Comparison of ENCODE assay signal across 1 cellular context in the genomic region with DNA sequence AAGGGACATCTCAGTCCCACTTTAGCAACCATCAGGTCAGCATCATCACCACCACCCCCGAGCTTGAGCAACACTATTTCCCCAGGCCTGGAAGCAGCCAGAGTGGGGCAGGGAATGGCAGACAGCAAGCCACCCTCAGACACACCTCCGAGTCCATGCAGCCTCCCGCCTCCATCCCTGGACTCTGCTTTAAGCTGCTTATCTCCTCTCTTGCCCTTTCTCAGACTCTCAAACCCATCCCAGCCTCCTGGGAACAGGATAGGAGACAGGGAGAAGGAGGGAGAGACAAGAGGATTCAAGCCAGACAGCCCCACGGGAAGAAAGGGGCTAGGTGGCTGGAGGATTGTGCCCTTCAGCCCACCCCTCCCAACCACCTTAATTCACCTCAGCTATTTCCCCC.
TF ChIP-seq lines count a peak whose summit lies in the region.

No MANE protein-coding gene starts in this region.

TF ChIP-seq in GM23338, 12 proteins besides CTCF, POLR2A, EP300 and RAD21:
- no peak for TF ChIP-seq NANOG (IDR thresholded peaks at IDR 0.05; ENCODE audit: borderline replicate concordance)
- TF ChIP-seq, protein P1, sequence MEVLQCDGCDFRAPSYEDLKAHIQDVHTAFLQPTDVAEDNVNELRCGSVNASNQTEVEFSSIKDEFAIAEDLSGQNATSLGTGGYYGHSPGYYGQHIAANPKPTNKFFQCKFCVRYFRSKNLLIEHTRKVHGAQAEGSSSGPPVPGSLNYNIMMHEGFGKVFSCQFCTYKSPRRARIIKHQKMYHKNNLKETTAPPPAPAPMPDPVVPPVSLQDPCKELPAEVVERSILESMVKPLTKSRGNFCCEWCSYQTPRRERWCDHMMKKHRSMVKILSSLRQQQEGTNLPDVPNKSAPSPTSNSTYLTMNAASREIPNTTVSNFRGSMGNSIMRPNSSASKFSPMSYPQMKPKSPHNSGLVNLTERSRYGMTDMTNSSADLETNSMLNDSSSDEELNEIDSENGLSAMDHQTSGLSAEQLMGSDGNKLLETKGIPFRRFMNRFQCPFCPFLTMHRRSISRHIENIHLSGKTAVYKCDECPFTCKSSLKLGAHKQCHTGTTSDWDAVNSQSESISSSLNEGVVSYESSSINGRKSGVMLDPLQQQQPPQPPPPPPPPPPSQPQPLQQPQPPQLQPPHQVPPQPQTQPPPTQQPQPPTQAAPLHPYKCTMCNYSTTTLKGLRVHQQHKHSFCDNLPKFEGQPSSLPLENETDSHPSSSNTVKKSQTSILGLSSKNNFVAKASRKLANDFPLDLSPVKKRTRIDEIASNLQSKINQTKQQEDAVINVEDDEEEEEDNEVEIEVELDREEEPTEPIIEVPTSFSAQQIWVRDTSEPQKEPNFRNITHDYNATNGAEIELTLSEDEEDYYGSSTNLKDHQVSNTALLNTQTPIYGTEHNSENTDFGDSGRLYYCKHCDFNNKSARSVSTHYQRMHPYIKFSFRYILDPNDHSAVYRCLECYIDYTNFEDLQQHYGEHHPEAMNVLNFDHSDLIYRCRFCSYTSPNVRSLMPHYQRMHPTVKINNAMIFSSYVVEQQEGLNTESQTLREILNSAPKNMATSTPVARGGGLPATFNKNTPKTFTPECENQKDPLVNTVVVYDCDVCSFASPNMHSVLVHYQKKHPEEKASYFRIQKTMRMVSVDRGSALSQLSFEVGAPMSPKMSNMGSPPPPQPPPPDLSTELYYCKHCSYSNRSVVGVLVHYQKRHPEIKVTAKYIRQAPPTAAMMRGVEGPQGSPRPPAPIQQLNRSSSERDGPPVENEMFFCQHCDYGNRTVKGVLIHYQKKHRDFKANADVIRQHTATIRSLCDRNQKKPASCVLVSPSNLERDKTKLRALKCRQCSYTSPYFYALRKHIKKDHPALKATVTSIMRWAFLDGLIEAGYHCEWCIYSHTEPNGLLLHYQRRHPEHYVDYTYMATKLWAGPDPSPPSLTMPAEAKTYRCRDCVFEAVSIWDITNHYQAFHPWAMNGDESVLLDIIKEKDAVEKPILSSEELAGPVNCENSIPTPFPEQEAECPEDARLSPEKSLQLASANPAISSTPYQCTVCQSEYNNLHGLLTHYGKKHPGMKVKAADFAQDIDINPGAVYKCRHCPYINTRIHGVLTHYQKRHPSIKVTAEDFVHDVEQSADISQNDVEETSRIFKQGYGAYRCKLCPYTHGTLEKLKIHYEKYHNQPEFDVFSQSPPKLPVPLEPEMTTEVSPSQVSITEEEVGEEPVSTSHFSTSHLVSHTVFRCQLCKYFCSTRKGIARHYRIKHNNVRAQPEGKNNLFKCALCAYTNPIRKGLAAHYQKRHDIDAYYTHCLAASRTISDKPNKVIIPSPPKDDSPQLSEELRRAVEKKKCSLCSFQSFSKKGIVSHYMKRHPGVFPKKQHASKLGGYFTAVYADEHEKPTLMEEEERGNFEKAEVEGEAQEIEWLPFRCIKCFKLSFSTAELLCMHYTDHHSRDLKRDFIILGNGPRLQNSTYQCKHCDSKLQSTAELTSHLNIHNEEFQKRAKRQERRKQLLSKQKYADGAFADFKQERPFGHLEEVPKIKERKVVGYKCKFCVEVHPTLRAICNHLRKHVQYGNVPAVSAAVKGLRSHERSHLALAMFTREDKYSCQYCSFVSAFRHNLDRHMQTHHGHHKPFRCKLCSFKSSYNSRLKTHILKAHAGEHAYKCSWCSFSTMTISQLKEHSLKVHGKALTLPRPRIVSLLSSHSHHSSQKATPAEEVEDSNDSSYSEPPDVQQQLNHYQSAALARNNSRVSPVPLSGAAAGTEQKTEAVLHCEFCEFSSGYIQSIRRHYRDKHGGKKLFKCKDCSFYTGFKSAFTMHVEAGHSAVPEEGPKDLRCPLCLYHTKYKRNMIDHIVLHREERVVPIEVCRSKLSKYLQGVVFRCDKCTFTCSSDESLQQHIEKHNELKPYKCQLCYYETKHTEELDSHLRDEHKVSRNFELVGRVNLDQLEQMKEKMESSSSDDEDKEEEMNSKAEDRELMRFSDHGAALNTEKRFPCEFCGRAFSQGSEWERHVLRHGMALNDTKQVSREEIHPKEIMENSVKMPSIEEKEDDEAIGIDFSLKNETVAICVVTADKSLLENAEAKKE (CRISPR knock-in tag; IDR thresholded peaks at IDR 0.05): no peak
- TF ChIP-seq, protein P2, sequence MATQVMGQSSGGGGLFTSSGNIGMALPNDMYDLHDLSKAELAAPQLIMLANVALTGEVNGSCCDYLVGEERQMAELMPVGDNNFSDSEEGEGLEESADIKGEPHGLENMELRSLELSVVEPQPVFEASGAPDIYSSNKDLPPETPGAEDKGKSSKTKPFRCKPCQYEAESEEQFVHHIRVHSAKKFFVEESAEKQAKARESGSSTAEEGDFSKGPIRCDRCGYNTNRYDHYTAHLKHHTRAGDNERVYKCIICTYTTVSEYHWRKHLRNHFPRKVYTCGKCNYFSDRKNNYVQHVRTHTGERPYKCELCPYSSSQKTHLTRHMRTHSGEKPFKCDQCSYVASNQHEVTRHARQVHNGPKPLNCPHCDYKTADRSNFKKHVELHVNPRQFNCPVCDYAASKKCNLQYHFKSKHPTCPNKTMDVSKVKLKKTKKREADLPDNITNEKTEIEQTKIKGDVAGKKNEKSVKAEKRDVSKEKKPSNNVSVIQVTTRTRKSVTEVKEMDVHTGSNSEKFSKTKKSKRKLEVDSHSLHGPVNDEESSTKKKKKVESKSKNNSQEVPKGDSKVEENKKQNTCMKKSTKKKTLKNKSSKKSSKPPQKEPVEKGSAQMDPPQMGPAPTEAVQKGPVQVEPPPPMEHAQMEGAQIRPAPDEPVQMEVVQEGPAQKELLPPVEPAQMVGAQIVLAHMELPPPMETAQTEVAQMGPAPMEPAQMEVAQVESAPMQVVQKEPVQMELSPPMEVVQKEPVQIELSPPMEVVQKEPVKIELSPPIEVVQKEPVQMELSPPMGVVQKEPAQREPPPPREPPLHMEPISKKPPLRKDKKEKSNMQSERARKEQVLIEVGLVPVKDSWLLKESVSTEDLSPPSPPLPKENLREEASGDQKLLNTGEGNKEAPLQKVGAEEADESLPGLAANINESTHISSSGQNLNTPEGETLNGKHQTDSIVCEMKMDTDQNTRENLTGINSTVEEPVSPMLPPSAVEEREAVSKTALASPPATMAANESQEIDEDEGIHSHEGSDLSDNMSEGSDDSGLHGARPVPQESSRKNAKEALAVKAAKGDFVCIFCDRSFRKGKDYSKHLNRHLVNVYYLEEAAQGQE (IDR thresholded peaks at IDR 0.05; ENCODE audit: unreplicated experiment): no peak
- TF ChIP-seq STAT1 (IDR thresholded peaks at IDR 0.05; ENCODE audit: unreplicated experiment): no peak
- no peak for TF ChIP-seq ZNF114 (CRISPR knock-in tag; IDR thresholded peaks at IDR 0.05)
- no peak for TF ChIP-seq ZNF331 (CRISPR knock-in tag; IDR thresholded peaks at IDR 0.05; ENCODE audit: low read depth)
